ENCODE assay signal across 11 cellular contexts in the genomic region with DNA sequence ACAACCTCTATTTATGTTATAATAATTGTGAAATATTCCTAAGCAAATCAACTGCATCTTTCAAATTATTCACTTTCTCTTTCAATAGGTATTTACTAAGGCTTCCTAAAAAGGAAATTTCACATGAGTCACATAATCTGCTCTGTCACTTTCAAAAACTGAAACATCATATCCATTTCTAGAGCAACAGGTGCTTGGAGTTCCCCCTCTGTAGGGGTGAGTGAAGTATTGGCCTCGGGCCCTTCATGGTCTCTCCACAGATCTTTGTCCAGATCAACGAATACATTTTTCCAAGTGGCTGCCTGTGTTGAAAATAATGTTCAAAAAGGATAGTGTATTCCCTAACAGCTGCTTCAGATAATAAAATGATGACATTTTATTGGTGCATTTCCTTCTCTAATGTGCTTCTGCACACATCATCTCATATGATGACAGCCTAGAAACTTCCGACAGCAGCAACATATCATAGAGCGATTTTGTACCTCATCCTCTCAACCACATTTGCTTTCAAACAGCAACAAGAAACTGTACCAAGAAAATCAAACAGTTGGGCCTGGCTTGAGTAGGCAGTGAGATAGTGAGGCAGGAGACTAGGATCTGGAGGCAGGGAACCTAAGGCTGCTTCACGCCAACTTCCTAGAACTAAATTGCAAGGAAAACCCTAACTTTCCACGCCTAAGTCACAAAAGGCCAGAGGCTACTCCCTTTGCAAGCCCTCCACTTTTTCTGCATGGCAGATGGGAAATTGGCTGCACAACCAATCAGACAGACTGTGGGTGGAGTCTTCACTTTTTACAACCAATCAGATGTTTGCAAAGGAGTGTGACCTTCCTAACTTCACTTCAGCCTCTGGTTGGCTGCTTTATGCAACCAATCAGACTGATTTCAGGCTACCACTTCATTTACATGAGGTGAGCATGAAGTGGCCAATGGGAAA.
DNase-seq lines count a peak whose midpoint lies in the region; ATAC-seq, FAIRE-seq and TF ChIP-seq lines count a peak whose summit lies in the region.
"Had no signal": no experiment of that assay in that cellular context is flagged by ENCODE, and none has a peak within 500 bp of the region (broad histone marks: within the 10 kb centered on the region; RNA-seq: fewer than 3 reads in every experiment).

No MANE protein-coding gene starts in this region.

- H3K9ac ChIP-seq in GM12878 (ENCODE audit: control insufficient read depth, insufficient read depth, low read length) = no peak overlapping the region

- peak overlapping the region; percentile 60; the same call in 1 of the 2 replicates for H2AFZ ChIP-seq in GM12878 (ENCODE audit: control insufficient read depth, low read depth, low read length)

- H3K9me3 ChIP-seq in GM12878 (replicated peaks; ENCODE audit: control insufficient read depth, insufficient read depth, low read length) = peaks cover 3% of the 10 kb centered on the region; the same call in 2 of the 3 replicates

- POLR2A ChIA-PET in GM12878 (lab: Charles Lee) = no interaction called here

- RAD21 ChIA-PET in GM12878 (lab: Charles Lee; ENCODE audit: unreplicated experiment) = no interaction called here

- SMC1A ChIA-PET in GM12878 (lab: Charles Lee; ENCODE audit: uncharacterized antibody, unreplicated experiment) = no interaction called here

- no peak overlapping the region for H3K4me3 ChIP-seq in GM12878

- 63% methylated on average over 6 of the region's 6 CpGs for WGBS in GM12878 (ENCODE audit: insufficient coverage, insufficient replicate concordance, low lambda C conversion rate, missing lambda C conversion rate)

- BruUV-seq in GM12878 (replicated peaks; lab: Mats Ljungman, UMichigan) = no TSS peak

- no peak for TF ChIP-seq CTCF in GM12878 (IDR thresholded peaks at IDR 0.05 in 2 of 3, conservative IDR thresholded peaks at IDR 0.05 in 1 of 3; ENCODE audit: control insufficient read depth in 2 of 3, extremely low read depth in 1 of 3, insufficient read depth in 1 of 3, low read depth in 3 of 3, low read length in 3 of 3)

- no peaks in the 10 kb centered on the region for H3K79me2 ChIP-seq in GM12878 (ENCODE audit: control insufficient read depth, insufficient read depth, low read length)

- ATAC-seq in GM18858 (IDR thresholded peaks at IDR 0.05; ENCODE audit: unreplicated experiment) (peak; percentile 96), GM21423 (IDR thresholded peaks at IDR 0.05; ENCODE audit: unreplicated experiment) (peak; percentile 91), HG03095 (IDR thresholded peaks at IDR 0.05; ENCODE audit: unreplicated experiment) (peak; percentile 96), GM12878 (peak; percentile 96)

- peak in 1 of 2 experiments; percentile 27; a peak in 1 of 4 replicates for TF ChIP-seq EP300 in GM12878 (IDR thresholded peaks at IDR 0.05; ENCODE audit: borderline replicate concordance in 1 of 2, control insufficient read depth in 1 of 2, low read depth in 2 of 2, low read length in 2 of 2)

- no peaks in the 10 kb centered on the region for H3K36me3 ChIP-seq in GM12878 (ENCODE audit: control insufficient read depth in 2 of 2, insufficient read depth in 2 of 2, low read length in 1 of 2)

- peak; percentile 24 for DNase-seq in GM12878 (ENCODE audit: low read depth, low spot score)
- DNase-seq in hippocampal formation (lab: John Stamatoyannopoulos, UW) = no peak
- DNase-seq in head of caudate nucleus = no peak
- DNase-seq in NCI-H1105 treated with DMSO at 0.1 percent for 48 hours (lab: John Stamatoyannopoulos, UW) = no peak
- DNase-seq in NCI-H187 treated with DMSO at 0.1 percent for 48 hours (lab: John Stamatoyannopoulos, UW) = no peak
- DNase-seq: activated naive CD4-positive, alpha-beta T cell treated with anti-CD3 and anti-CD28 coated beads, Interleukin-2, amount 50 U/mL, for 16 hours had no signal

- peak overlapping the region; percentile 33; the same call in 1 of the 2 replicates for H3K4me2 ChIP-seq in GM12878 (ENCODE audit: control insufficient read depth, insufficient read depth)

- CTCF ChIA-PET in GM12878 (lab: Yijun Ruan, JAX) = no interaction called here

- in situ Hi-C loops in GM12878 (cut with MboI) = no loop called here

- FAIRE-seq in GM12878 (lab: Jason Lieb, UNC) = peak; percentile 31
- FAIRE-seq: GM19239 had no signal

- intact Hi-C loops in GM12878 (cut with micrococcal nuclease; ENCODE audit: unreplicated experiment) (no loop called here), head of caudate nucleus (cut with DNase I) (no loop called here)

- no peak for TF ChIP-seq POLR2A in GM12878 (IDR thresholded peaks at IDR 0.05; ENCODE audit: low read depth, low read length)

- H4K20me1 ChIP-seq in GM12878 (ENCODE audit: control insufficient read depth, insufficient read depth) = no peaks in the 10 kb centered on the region

- TF ChIP-seq RAD21 in GM12878 (IDR thresholded peaks at IDR 0.05; ENCODE audit: insufficient read depth, low read depth, low read length) = peak; percentile 21; the same call in 1 of the 2 replicates

- peaks cover 8% of the 10 kb centered on the region for H3K4me1 ChIP-seq in GM12878 (ENCODE audit: control insufficient read depth, insufficient read depth, low read length)

- H3K27me3 ChIP-seq in GM12878 (replicated peaks in 1 of 2; ENCODE audit: control insufficient read depth in 2 of 2, insufficient read depth in 2 of 2, low read length in 1 of 2) = no peaks in the 10 kb centered on the region

- H3K27ac ChIP-seq in GM12878 (ENCODE audit: control insufficient read depth, insufficient read depth) = peak overlapping the region; percentile 74
- H3K27ac ChIP-seq: VCaP had no signal

TF ChIP-seq in GM12878, 131 proteins besides CTCF, POLR2A, EP300 and RAD21 (continues in another document):
- TF ChIP-seq CEBPB (IDR thresholded peaks at IDR 0.05; ENCODE audit: borderline replicate concordance in 1 of 2, low read depth in 2 of 2, low read length in 2 of 2) = no peak
- TF ChIP-seq, protein P1, sequence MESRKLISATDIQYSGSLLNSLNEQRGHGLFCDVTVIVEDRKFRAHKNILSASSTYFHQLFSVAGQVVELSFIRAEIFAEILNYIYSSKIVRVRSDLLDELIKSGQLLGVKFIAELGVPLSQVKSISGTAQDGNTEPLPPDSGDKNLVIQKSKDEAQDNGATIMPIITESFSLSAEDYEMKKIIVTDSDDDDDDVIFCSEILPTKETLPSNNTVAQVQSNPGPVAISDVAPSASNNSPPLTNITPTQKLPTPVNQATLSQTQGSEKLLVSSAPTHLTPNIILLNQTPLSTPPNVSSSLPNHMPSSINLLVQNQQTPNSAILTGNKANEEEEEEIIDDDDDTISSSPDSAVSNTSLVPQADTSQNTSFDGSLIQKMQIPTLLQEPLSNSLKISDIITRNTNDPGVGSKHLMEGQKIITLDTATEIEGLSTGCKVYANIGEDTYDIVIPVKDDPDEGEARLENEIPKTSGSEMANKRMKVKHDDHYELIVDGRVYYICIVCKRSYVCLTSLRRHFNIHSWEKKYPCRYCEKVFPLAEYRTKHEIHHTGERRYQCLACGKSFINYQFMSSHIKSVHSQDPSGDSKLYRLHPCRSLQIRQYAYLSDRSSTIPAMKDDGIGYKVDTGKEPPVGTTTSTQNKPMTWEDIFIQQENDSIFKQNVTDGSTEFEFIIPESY (IDR thresholded peaks at IDR 0.05) = no peak
- TF ChIP-seq, protein P2, sequence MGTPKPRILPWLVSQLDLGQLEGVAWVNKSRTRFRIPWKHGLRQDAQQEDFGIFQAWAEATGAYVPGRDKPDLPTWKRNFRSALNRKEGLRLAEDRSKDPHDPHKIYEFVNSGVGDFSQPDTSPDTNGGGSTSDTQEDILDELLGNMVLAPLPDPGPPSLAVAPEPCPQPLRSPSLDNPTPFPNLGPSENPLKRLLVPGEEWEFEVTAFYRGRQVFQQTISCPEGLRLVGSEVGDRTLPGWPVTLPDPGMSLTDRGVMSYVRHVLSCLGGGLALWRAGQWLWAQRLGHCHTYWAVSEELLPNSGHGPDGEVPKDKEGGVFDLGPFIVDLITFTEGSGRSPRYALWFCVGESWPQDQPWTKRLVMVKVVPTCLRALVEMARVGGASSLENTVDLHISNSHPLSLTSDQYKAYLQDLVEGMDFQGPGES (IDR thresholded peaks at IDR 0.05) = no peak
- no peak for TF ChIP-seq NRF1 (conservative IDR thresholded peaks at IDR 0.05; ENCODE audit: low read depth, low read length)
- peak; percentile 77; the same call in 1 of the 2 replicates for TF ChIP-seq RUNX3 (IDR thresholded peaks at IDR 0.05; ENCODE audit: low read length)
- peak; percentile 60; the same call in 1 of the 2 replicates for TF ChIP-seq CREM (IDR thresholded peaks at IDR 0.05; ENCODE audit: low read depth)
- peak; percentile 67; the same call in 1 of the 2 replicates for TF ChIP-seq TCF3 (IDR thresholded peaks at IDR 0.05; ENCODE audit: borderline replicate concordance, insufficient read depth, low read depth, low read length)
- TF ChIP-seq TBL1XR1 (IDR thresholded peaks at IDR 0.05; ENCODE audit: low read depth, low read length) = no peak
- TF ChIP-seq NR2C1 (IDR thresholded peaks at IDR 0.05) = no peak
- TF ChIP-seq RELA (IDR thresholded peaks at IDR 0.05; ENCODE audit: borderline replicate concordance, partially characterized antibody) = peak; percentile 77
- TF ChIP-seq SUPT20H (IDR thresholded peaks at IDR 0.05; ENCODE audit: borderline replicate concordance, control insufficient read depth, low read depth, low read length) = no peak
- TF ChIP-seq NR2F1 (conservative IDR thresholded peaks at IDR 0.05) = no peak
- TF ChIP-seq PML (IDR thresholded peaks at IDR 0.05; ENCODE audit: low read length) = peak; percentile 62; the same call in 1 of the 2 replicates
- peak; percentile 55 for TF ChIP-seq MEF2B (IDR thresholded peaks at IDR 0.05; ENCODE audit: partially characterized antibody, poor library complexity, severe bottlenecking)
- TF ChIP-seq, protein P3, sequence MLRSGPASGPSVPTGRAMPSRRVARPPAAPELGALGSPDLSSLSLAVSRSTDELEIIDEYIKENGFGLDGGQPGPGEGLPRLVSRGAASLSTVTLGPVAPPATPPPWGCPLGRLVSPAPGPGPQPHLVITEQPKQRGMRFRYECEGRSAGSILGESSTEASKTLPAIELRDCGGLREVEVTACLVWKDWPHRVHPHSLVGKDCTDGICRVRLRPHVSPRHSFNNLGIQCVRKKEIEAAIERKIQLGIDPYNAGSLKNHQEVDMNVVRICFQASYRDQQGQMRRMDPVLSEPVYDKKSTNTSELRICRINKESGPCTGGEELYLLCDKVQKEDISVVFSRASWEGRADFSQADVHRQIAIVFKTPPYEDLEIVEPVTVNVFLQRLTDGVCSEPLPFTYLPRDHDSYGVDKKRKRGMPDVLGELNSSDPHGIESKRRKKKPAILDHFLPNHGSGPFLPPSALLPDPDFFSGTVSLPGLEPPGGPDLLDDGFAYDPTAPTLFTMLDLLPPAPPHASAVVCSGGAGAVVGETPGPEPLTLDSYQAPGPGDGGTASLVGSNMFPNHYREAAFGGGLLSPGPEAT (IDR thresholded peaks at IDR 0.05; ENCODE audit: low read depth) = peak; percentile 82; the same call in 1 of the 2 replicates
- peak in 1 of 2 experiments; percentile 7; a peak in 1 of 4 replicates for TF ChIP-seq BHLHE40 (IDR thresholded peaks at IDR 0.05; ENCODE audit: borderline replicate concordance in 1 of 2, low read depth in 2 of 2, low read length in 1 of 2)
- peak; percentile 78 for TF ChIP-seq FOXM1 (IDR thresholded peaks at IDR 0.05; ENCODE audit: low read depth, low read length)
